Comparison of ENCODE assay signal across 1 cellular context in the genomic region with DNA sequence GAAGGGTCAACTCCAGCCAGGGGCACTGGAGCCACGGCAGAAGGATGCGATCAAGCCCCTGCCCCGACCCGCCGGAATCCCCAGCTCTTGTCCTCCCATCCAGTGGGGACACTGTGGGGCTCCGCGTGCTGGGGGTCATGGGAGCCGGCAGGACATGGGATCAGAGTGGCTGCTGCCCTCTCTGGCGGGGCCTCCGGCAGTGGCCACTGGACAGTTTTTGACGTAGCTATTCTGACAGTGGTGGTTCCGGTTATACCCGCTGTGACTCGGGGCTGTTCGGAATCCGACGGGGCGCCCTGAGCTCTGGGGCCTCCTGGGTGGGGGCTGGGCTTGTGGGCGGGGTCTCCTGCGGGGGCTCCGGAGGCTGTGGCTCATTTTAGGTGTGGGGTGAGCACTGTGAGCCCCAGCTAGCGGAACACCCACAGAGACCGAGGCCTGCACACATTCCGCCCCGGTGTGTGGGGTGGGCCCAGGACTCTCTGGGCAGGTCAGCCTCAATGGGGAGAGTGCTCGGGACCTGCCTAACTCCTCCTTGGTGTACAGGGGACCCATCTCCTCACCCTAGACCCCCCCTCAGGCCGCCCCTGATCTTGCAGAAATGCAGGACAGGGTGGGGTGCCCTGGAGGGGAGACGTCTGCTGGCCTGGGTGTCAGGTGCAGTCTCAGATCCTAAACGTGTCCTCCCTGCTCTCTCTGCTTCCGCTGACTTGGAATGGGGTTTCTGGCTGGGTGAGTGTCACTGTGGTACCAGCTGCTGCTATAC.
TF ChIP-seq lines count a peak whose summit lies in the region.

No MANE protein-coding gene starts in this region.

TF ChIP-seq in K562, 482 proteins besides CTCF, POLR2A, EP300 and RAD21 (continued from another document):
- TF ChIP-seq, protein P1, sequence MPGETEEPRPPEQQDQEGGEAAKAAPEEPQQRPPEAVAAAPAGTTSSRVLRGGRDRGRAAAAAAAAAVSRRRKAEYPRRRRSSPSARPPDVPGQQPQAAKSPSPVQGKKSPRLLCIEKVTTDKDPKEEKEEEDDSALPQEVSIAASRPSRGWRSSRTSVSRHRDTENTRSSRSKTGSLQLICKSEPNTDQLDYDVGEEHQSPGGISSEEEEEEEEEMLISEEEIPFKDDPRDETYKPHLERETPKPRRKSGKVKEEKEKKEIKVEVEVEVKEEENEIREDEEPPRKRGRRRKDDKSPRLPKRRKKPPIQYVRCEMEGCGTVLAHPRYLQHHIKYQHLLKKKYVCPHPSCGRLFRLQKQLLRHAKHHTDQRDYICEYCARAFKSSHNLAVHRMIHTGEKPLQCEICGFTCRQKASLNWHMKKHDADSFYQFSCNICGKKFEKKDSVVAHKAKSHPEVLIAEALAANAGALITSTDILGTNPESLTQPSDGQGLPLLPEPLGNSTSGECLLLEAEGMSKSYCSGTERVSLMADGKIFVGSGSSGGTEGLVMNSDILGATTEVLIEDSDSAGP (CRISPR knock-in tag; IDR thresholded peaks at IDR 0.05) = no peak
